10 cellular contexts compared by ENCODE assay signal in genomic region chr15:75198560-75199346, GRCh38. TPM values are rescaled to one million over a fixed set of nuclear protein-coding genes. Genes with fewer than 3 reads are reported as not detected.
DNase-seq lines count a peak whose midpoint lies in the region; ATAC-seq and TF ChIP-seq lines count a peak whose summit lies in the region.
"Had no signal": no experiment of that assay in that cellular context is flagged by ENCODE, and none has a peak within 500 bp of the region (broad histone marks: within the 10 kb centered on the region; RNA-seq: fewer than 3 reads in every experiment).

No MANE protein-coding gene starts in this region.

- no peak overlapping the region for H3K9ac ChIP-seq in smooth muscle cell (ENCODE audit: low read depth)

- H3K9me3 Mint-ChIP-seq in activated CD4-positive, alpha-beta T cell treated with anti-CD3 and anti-CD28 coated beads for 36 hours (ENCODE audit: low read depth): no peaks in the 10 kb centered on the region
- H3K9me3 Mint-ChIP-seq in activated CD4-positive, alpha-beta memory T cell treated with anti-CD3 and anti-CD28 coated beads for 36 hours: no peaks in the 10 kb centered on the region
- no peaks in the 10 kb centered on the region for H3K9me3 Mint-ChIP-seq in progenitor cell of endocrine pancreas (ENCODE audit: low read depth)
- H3K9me3 Mint-ChIP-seq: CD8-positive, alpha-beta T cell; memory B cell had no signal

- no peaks in the 10 kb centered on the region for H3K27me3 ChIP-seq in smooth muscle cell (ENCODE audit: low read depth)

- peak; percentile 61 for DNase-seq in activated CD4-positive, alpha-beta T cell treated with anti-CD3 and anti-CD28 coated beads for 36 hours
- DNase-seq in activated CD4-positive, alpha-beta T cell treated with anti-CD3 and anti-CD28 coated beads, Interleukin-2, amount 50 U/mL, for 48 hours: no peak
- DNase-seq in M059J (ENCODE audit: low read depth): peak; percentile 71
- peak; percentile 42 for DNase-seq in activated CD4-positive, alpha-beta memory T cell treated with anti-CD3 and anti-CD28 coated beads for 36 hours
- DNase-seq in progenitor cell of endocrine pancreas (ENCODE audit: low spot score, unreplicated experiment): no peak
- DNase-seq in smooth muscle cell (lab: John Stamatoyannopoulos, UW; ENCODE audit: unreplicated experiment): no peak
- no peak for DNase-seq in mucosa of gallbladder (ENCODE audit: low spot score)

- H3K4me1 ChIP-seq in smooth muscle cell (ENCODE audit: low read depth): peaks cover 24% of the 10 kb centered on the region

- H3K4me2 ChIP-seq in smooth muscle cell: no peak overlapping the region

- peaks cover 3% of the 10 kb centered on the region for H3K36me3 Mint-ChIP-seq in activated CD4-positive, alpha-beta T cell treated with anti-CD3 and anti-CD28 coated beads for 36 hours (ENCODE audit: low read depth)
- H3K36me3 Mint-ChIP-seq in activated CD4-positive, alpha-beta memory T cell treated with anti-CD3 and anti-CD28 coated beads for 36 hours: no peaks in the 10 kb centered on the region
- no peaks in the 10 kb centered on the region for H3K36me3 Mint-ChIP-seq in progenitor cell of endocrine pancreas (ENCODE audit: insufficient read depth)
- H3K36me3 Mint-ChIP-seq: memory B cell had no signal

- H3K27ac Mint-ChIP-seq in activated CD4-positive, alpha-beta T cell treated with anti-CD3 and anti-CD28 coated beads for 36 hours: no peak overlapping the region
- no peak overlapping the region for H3K27ac Mint-ChIP-seq in activated CD4-positive, alpha-beta memory T cell treated with anti-CD3 and anti-CD28 coated beads for 36 hours
- H3K27ac Mint-ChIP-seq in progenitor cell of endocrine pancreas: peak overlapping the region; percentile 99
- H3K27ac Mint-ChIP-seq: CD8-positive, alpha-beta T cell; memory B cell had no signal

- no peak overlapping the region for H2AFZ ChIP-seq in smooth muscle cell (ENCODE audit: low read depth)

- H3K27ac ChIP-seq in smooth muscle cell (ENCODE audit: low read depth): no peak overlapping the region

- peaks cover 19% of the 10 kb centered on the region for H3K4me1 Mint-ChIP-seq in activated CD4-positive, alpha-beta T cell treated with anti-CD3 and anti-CD28 coated beads for 36 hours
- H3K4me1 Mint-ChIP-seq in activated CD4-positive, alpha-beta memory T cell treated with anti-CD3 and anti-CD28 coated beads for 36 hours (ENCODE audit: low read depth): peaks cover 21% of the 10 kb centered on the region
- H3K4me1 Mint-ChIP-seq in progenitor cell of endocrine pancreas (ENCODE audit: low read depth): peaks cover 38% of the 10 kb centered on the region

- ATAC-seq in activated CD4-positive, alpha-beta T cell treated with anti-CD3 and anti-CD28 coated beads for 36 hours: peak; percentile 17
- ATAC-seq in HG02870 (IDR thresholded peaks at IDR 0.05; ENCODE audit: unreplicated experiment): no peak
- ATAC-seq: CD8-positive, alpha-beta T cell had no signal

- WGBS in smooth muscle cell (ENCODE audit: low lambda C conversion rate): 81% methylated on average over 3 of the region's 3 CpGs

- peaks cover 2% of the 10 kb centered on the region for H3K27me3 Mint-ChIP-seq in activated CD4-positive, alpha-beta T cell treated with anti-CD3 and anti-CD28 coated beads for 36 hours
- no peaks in the 10 kb centered on the region for H3K27me3 Mint-ChIP-seq in activated CD4-positive, alpha-beta memory T cell treated with anti-CD3 and anti-CD28 coated beads for 36 hours
- H3K27me3 Mint-ChIP-seq in progenitor cell of endocrine pancreas: no peaks in the 10 kb centered on the region

- H3K79me2 ChIP-seq in smooth muscle cell (ENCODE audit: low read depth): peaks cover 21% of the 10 kb centered on the region

- H3K4me3 Mint-ChIP-seq in activated CD4-positive, alpha-beta T cell treated with anti-CD3 and anti-CD28 coated beads for 36 hours: no peak overlapping the region
- no peak overlapping the region for H3K4me3 Mint-ChIP-seq in activated CD4-positive, alpha-beta memory T cell treated with anti-CD3 and anti-CD28 coated beads for 36 hours
- peak overlapping the region; percentile 43 for H3K4me3 Mint-ChIP-seq in progenitor cell of endocrine pancreas (ENCODE audit: low read depth)
- H3K4me3 Mint-ChIP-seq: CD8-positive, alpha-beta T cell; memory B cell had no signal

- H3K9me3 ChIP-seq in smooth muscle cell (replicated peaks; ENCODE audit: low read depth): no peaks in the 10 kb centered on the region

- POLR2A ChIA-PET in activated CD4-positive, alpha-beta T cell treated with anti-CD3 and anti-CD28 coated beads for 36 hours (lab: Charles Lee): interaction anchor here (0.6 kb wide), 1 partner anchor 248 kb away, joined by 7 read pairs; no protein-coding TSS in a partner anchor
- POLR2A ChIA-PET in activated CD4-positive, alpha-beta memory T cell treated with anti-CD3 and anti-CD28 coated beads for 36 hours (lab: Charles Lee): interaction anchor here (0.8 kb wide), 1 partner anchor 176 kb away, joined by 3 read pairs; the partner anchor contains the start of gene PPCDC

- H3K36me3 ChIP-seq in smooth muscle cell (ENCODE audit: low read depth): no peaks in the 10 kb centered on the region

- H4K20me1 ChIP-seq in smooth muscle cell (ENCODE audit: low read depth): peaks cover 13% of the 10 kb centered on the region

- CTCF ChIA-PET in activated CD4-positive, alpha-beta T cell treated with anti-CD3 and anti-CD28 coated beads for 36 hours (lab: Charles Lee): interaction anchor here (0.9 to 1.3 kb wide), 4 partner anchors 141 to 249 kb away, joined by 3 to 5 read pairs (median 4); no protein-coding TSS in a partner anchor
- CTCF ChIA-PET in activated CD4-positive, alpha-beta memory T cell treated with anti-CD3 and anti-CD28 coated beads for 36 hours (lab: Charles Lee): interaction anchor here (3.9 kb wide), 1 partner anchor 156 kb away, joined by 34 read pairs; no protein-coding TSS in a partner anchor

- no peaks in the 10 kb centered on the region for H3F3A ChIP-seq in smooth muscle cell (ENCODE audit: low read depth)

- H3K4me3 ChIP-seq in smooth muscle cell: no peak overlapping the region

- TF ChIP-seq CTCF in progenitor cell of endocrine pancreas (IDR thresholded peaks at IDR 0.05; ENCODE audit: unreplicated experiment) (no peak), smooth muscle cell (IDR thresholded peaks at IDR 0.05; ENCODE audit: borderline replicate concordance, insufficient read depth, poor library complexity, severe bottlenecking) (no peak)

- intact Hi-C loops in activated CD4-positive, alpha-beta T cell treated with anti-CD3 and anti-CD28 coated beads for 36 hours (cut with DNase I, micrococcal nuclease): no loop called here
- intact Hi-C loops in activated CD4-positive, alpha-beta memory T cell treated with anti-CD3 and anti-CD28 coated beads for 36 hours (cut with micrococcal nuclease): no loop called here

RNA-seq across cellular contexts. Expression of gene C15orf39, which starts 2.9 kb away (rescaled TPM):
- 10 to 100 TPM; 18.6 to 25.1 TPM for total RNA-seq in activated CD4-positive, alpha-beta T cell treated with anti-CD3 and anti-CD28 coated beads for 36 hours
- 8.5 and 11.5 TPM in 2 replicates for total RNA-seq in M059J (2014; rRNA removed; shearing (Covaris generic))
- total RNA-seq in activated CD4-positive, alpha-beta memory T cell treated with anti-CD3 and anti-CD28 coated beads for 36 hours: 10 to 100 TPM; 14.1 to 14.2 TPM
- total RNA-seq in progenitor cell of endocrine pancreas: 80.0 and 83.4 TPM in 2 replicates
- total RNA-seq in smooth muscle cell: 7.6 and 8.4 TPM in 2 replicates
- polyA plus RNA-seq in smooth muscle cell: 9.3 and 9.7 TPM in 2 replicates
- 27.0 TPM for total RNA-seq in mucosa of gallbladder

RNA-seq across cellular contexts. Expression of gene GOLGA6C, which starts 59.4 kb away (rescaled TPM):
- total RNA-seq in activated CD4-positive, alpha-beta T cell treated with anti-CD3 and anti-CD28 coated beads for 36 hours: not detected
- total RNA-seq in M059J (2014; rRNA removed; shearing (Covaris generic)): not detected in 2 replicates
- total RNA-seq in activated CD4-positive, alpha-beta memory T cell treated with anti-CD3 and anti-CD28 coated beads for 36 hours: not detected
- total RNA-seq in progenitor cell of endocrine pancreas: not detected in 2 replicates
- total RNA-seq in smooth muscle cell: not detected in 2 replicates
- polyA plus RNA-seq in smooth muscle cell: 0.52 TPM in 1 of 2 replicates, not detected in the other
- not detected for total RNA-seq in mucosa of gallbladder
- total RNA-seq: CD8-positive, alpha-beta T cell had no signal

Comparison
In these comparisons a context has a peak if more than half of its experiments do, and no peak if none do; other contexts are left out.
1. DNase-seq: peak in activated CD4-positive, alpha-beta T cell treated with anti-CD3 and anti-CD28 coated beads for 36 hours (single experiment), M059J (single experiment) and activated CD4-positive, alpha-beta memory T cell treated with anti-CD3 and anti-CD28 coated beads for 36 hours (single experiment); none in activated CD4-positive, alpha-beta T cell treated with anti-CD3 and anti-CD28 coated beads, Interleukin-2, amount 50 U/mL, for 48 hours (0 of 2), progenitor cell of endocrine pancreas (single experiment), smooth muscle cell (single experiment) and mucosa of gallbladder (single experiment).